In genomic region chr12:96350982-96351381, GRCh38 we compare ENCODE assay signal across 13 cellular contexts. TPM values are rescaled to one million over a fixed set of nuclear protein-coding genes. Genes with fewer than 3 reads are reported as not detected.
A peak's percentile ranks its signal among the peaks of the same experiment; 100 is the strongest.
DNase-seq lines count a peak whose midpoint lies in the region; ATAC-seq, FAIRE-seq and TF ChIP-seq lines count a peak whose summit lies in the region.
"Had no signal": no experiment of that assay in that cellular context is flagged by ENCODE, and none has a peak within 500 bp of the region (broad histone marks: within the 10 kb centered on the region; RNA-seq: fewer than 3 reads in every experiment).

No MANE protein-coding gene starts in this region.

- peaks cover 0 to 3% (median 2%) of the 10 kb centered on the region in 8 donors for H3K9me3 ChIP-seq in spleen
- no peaks in the 10 kb centered on the region for H3K9me3 ChIP-seq in small intestine (ENCODE audit: control insufficient read depth, low read depth)
- H3K9me3 ChIP-seq: A549 had no signal

- TF ChIP-seq POLR2A in spleen (IDR thresholded peaks at IDR 0.05): no peak

- CTCF ChIA-PET in activated CD4-positive, alpha-beta T cell treated with anti-CD3 and anti-CD28 coated beads, Interleukin-2, amount 10 ng/mL, durations not matched to agents 7 days and 5 days (lab: Charles Lee): interaction anchor here (1.1 to 1.8 kb wide), 2 partner anchors 10 to 49 kb away, joined by 3 to 6 read pairs; partner anchors contain the start of gene CDK17
- CTCF ChIA-PET in HEK293T (lab: Yijun Ruan, JAX): no interaction called here

- TF ChIP-seq CTCF in spleen (IDR thresholded peaks at IDR 0.05 in 8 of 11, conservative IDR thresholded peaks at IDR 0.05 in 3 of 11): no peak

- FAIRE-seq in small intestine (lab: Jason Lieb, UNC): no peak
- FAIRE-seq: A549 had no signal

- peak overlapping the region; percentile 14 for H3K27ac Mint-ChIP-seq in activated CD4-positive, alpha-beta T cell treated with anti-CD3 and anti-CD28 coated beads, Interleukin-2, amount 10 ng/mL, durations not matched to agents 7 days and 5 days
- peak overlapping the region; percentile 55 for H3K27ac Mint-ChIP-seq in activated T-helper 17 cell treated with anti-CD3 and anti-CD28 coated beads, Interleukin-2, amount 50 U/mL, for 72 hours
- H3K27ac Mint-ChIP-seq: activated T-helper 1 cell treated with anti-CD3 and anti-CD28 coated beads, Interleukin-12 subunit alpha, Interleukin-12 subunit beta, Interleukin-2, Interleukin-4 antibody, amounts not matched to agents 30 ng/mL and 10 ng/mL and 1 ng/mL, durations not matched to agents 14 hours and 24 hours and 36 hours had no signal

- intact Hi-C loops in spleen (cut with DNase I; ENCODE audit: low total_unique reads): no loop called here

- no peaks in the 10 kb centered on the region for H3K27me3 Mint-ChIP-seq in activated CD4-positive, alpha-beta T cell treated with anti-CD3 and anti-CD28 coated beads, Interleukin-2, amount 10 ng/mL, durations not matched to agents 7 days and 5 days
- H3K27me3 Mint-ChIP-seq in activated T-helper 17 cell treated with anti-CD3 and anti-CD28 coated beads, Interleukin-2, amount 50 U/mL, for 72 hours: no peaks in the 10 kb centered on the region

- H3K4me1 Mint-ChIP-seq in activated CD4-positive, alpha-beta T cell treated with anti-CD3 and anti-CD28 coated beads, Interleukin-2, amount 10 ng/mL, durations not matched to agents 7 days and 5 days: peaks cover 61% of the 10 kb centered on the region
- peaks cover 55% of the 10 kb centered on the region for H3K4me1 Mint-ChIP-seq in activated T-helper 17 cell treated with anti-CD3 and anti-CD28 coated beads, Interleukin-2, amount 50 U/mL, for 72 hours

- H3K36me3 ChIP-seq in spleen (no peaks in the 10 kb centered on the region), small intestine (ENCODE audit: control insufficient read depth in 2 of 2, insufficient read depth in 2 of 2, low read length in 2 of 2) (no peaks in the 10 kb centered on the region)
- H3K36me3 ChIP-seq: heart right ventricle had no signal

- H3K4me3 Mint-ChIP-seq in activated CD4-positive, alpha-beta T cell treated with anti-CD3 and anti-CD28 coated beads, Interleukin-2, amount 10 ng/mL, durations not matched to agents 7 days and 5 days: no peak overlapping the region
- peak overlapping the region; percentile 43 for H3K4me3 Mint-ChIP-seq in activated T-helper 17 cell treated with anti-CD3 and anti-CD28 coated beads, Interleukin-2, amount 50 U/mL, for 72 hours
- H3K4me3 Mint-ChIP-seq: activated T-helper 1 cell treated with anti-CD3 and anti-CD28 coated beads, Interleukin-12 subunit alpha, Interleukin-12 subunit beta, Interleukin-2, Interleukin-4 antibody, amounts not matched to agents 30 ng/mL and 10 ng/mL and 1 ng/mL, durations not matched to agents 14 hours and 24 hours and 36 hours had no signal

- 95 to 97% (median 97%) methylated on average over 1 of the region's 1 CpG for WGBS in spleen, 5 donors
- WGBS in small intestine, 3 donors: 90 to 96% (median 94%) methylated on average over 1 of the region's 1 CpG

- ATAC-seq in HG03342 (IDR thresholded peaks at IDR 0.05; ENCODE audit: unreplicated experiment): peak; percentile 41
- ATAC-seq in activated T-helper 17 cell treated with anti-CD3 and anti-CD28 coated beads, Interleukin-2, amount 50 U/mL, for 72 hours (replicated peaks): peak; percentile 94
- ATAC-seq: A549 had no signal

- peak overlapping the region in 5 of 8 donors; percentile 1 to 66 (median 54) for H3K27ac ChIP-seq in spleen
- H3K27ac ChIP-seq in small intestine (ENCODE audit: low read depth in 1 of 2, low read length in 1 of 2): no peak overlapping the region
- H3K27ac ChIP-seq: A549 had no signal

- H3K27me3 ChIP-seq in spleen (replicated peaks in 1 of 7): no peaks in the 10 kb centered on the region
- no peaks in the 10 kb centered on the region for H3K27me3 ChIP-seq in small intestine (ENCODE audit: control insufficient read depth in 2 of 2, insufficient read depth in 2 of 2, low read length in 2 of 2)
- H3K27me3 ChIP-seq: dorsolateral prefrontal cortex, heart right ventricle had no signal

- POLR2A ChIA-PET in activated CD4-positive, alpha-beta T cell treated with anti-CD3 and anti-CD28 coated beads, Interleukin-2, amount 10 ng/mL, durations not matched to agents 7 days and 5 days (lab: Charles Lee): no interaction called here
- POLR2A ChIA-PET in HEK293T (lab: Yijun Ruan, JAX): no interaction called here

- peaks cover 14% of the 10 kb centered on the region for H3K36me3 Mint-ChIP-seq in activated CD4-positive, alpha-beta T cell treated with anti-CD3 and anti-CD28 coated beads, Interleukin-2, amount 10 ng/mL, durations not matched to agents 7 days and 5 days (ENCODE audit: low read depth)
- H3K36me3 Mint-ChIP-seq in activated T-helper 17 cell treated with anti-CD3 and anti-CD28 coated beads, Interleukin-2, amount 50 U/mL, for 72 hours (ENCODE audit: low read depth): peaks cover under 1% of the 10 kb centered on the region

- H3K4me3 ChIP-seq in spleen (no peak overlapping the region), small intestine (ENCODE audit: low read depth in 1 of 2, low read length in 2 of 2) (no peak overlapping the region)
- H3K4me3 ChIP-seq: A549, heart right ventricle had no signal

- H3K4me1 ChIP-seq in spleen (peaks cover 45 to 100% (median 81%) of the 10 kb centered on the region in 6 donors), small intestine (ENCODE audit: control insufficient read depth in 2 of 2, insufficient read depth in 1 of 2, low read depth in 1 of 2, low read length in 1 of 2) (peaks cover 2 to 3% of the 10 kb centered on the region in 2 donors)

- no peak for DNase-seq in activated CD4-positive, alpha-beta T cell treated with anti-CD3 and anti-CD28 coated beads, Interleukin-2, amount 10 ng/mL, durations not matched to agents 7 days and 5 days
- no peak for DNase-seq in activated CD4-positive, alpha-beta T cell treated with anti-CD3 and anti-CD28 coated beads, Interleukin-2, amount 50 U/mL, for 48 hours
- DNase-seq in spleen: no peak
- no peak for DNase-seq in small intestine
- no peak for DNase-seq in DMS53 (lab: John Stamatoyannopoulos, UW)
- DNase-seq in HEK293T (ENCODE audit: extremely low spot score): no peak
- DNase-seq: dorsolateral prefrontal cortex, heart right ventricle, NCI-H526 treated with DMSO at 0.1 percent for 48 hours had no signal

- H3K9me3 Mint-ChIP-seq in activated CD4-positive, alpha-beta T cell treated with anti-CD3 and anti-CD28 coated beads, Interleukin-2, amount 10 ng/mL, durations not matched to agents 7 days and 5 days: peaks cover 3% of the 10 kb centered on the region
- no peaks in the 10 kb centered on the region for H3K9me3 Mint-ChIP-seq in activated T-helper 17 cell treated with anti-CD3 and anti-CD28 coated beads, Interleukin-2, amount 50 U/mL, for 72 hours
- H3K9me3 Mint-ChIP-seq: activated T-helper 1 cell treated with anti-CD3 and anti-CD28 coated beads, Interleukin-12 subunit alpha, Interleukin-12 subunit beta, Interleukin-2, Interleukin-4 antibody, amounts not matched to agents 30 ng/mL and 10 ng/mL and 1 ng/mL, durations not matched to agents 14 hours and 24 hours and 36 hours had no signal

TF ChIP-seq in HEK293T, 16 proteins besides CTCF, POLR2A, EP300 and RAD21:
- TF ChIP-seq BHLHE40 (IDR thresholded peaks at IDR 0.05; ENCODE audit: borderline replicate concordance) (no peak), L3MBTL2 (conservative IDR thresholded peaks at IDR 0.05) (no peak), TARDBP (IDR thresholded peaks at IDR 0.05) (no peak), SP1 (IDR thresholded peaks at IDR 0.05) (no peak), ELF4 (IDR thresholded peaks at IDR 0.05) (no peak), SUZ12 (IDR thresholded peaks at IDR 0.05) (no peak), ARNT (IDR thresholded peaks at IDR 0.05) (no peak), HDGF (IDR thresholded peaks at IDR 0.05; ENCODE audit: borderline replicate concordance) (no peak)

RNA-seq across cellular contexts. Expression of gene CDK17, which starts 49.3 kb away (rescaled TPM):
- total RNA-seq in activated CD4-positive, alpha-beta T cell treated with anti-CD3 and anti-CD28 coated beads, Interleukin-2, amount 10 ng/mL, durations not matched to agents 7 days and 5 days: 10 to 100 TPM; 38.7 to 43.5 TPM
- 10 to 100 TPM; 28.5 to 38.1 TPM for total RNA-seq in activated T-helper 17 cell treated with anti-CD3 and anti-CD28 coated beads, Interleukin-2, amount 50 U/mL, for 72 hours
- 100 to 1,000 TPM in 1 of 7 donors, 10 to 100 TPM in 6; 56.6 to 108 (median 71.6) TPM for total RNA-seq in spleen
- 10 to 100 TPM; 12.9 to 18.0 (median 15.8) TPM for polyA plus RNA-seq in spleen
- 1 to 10 TPM; 7.6 to 8.5 (median 8.3) TPM for polyA plus RNA-seq in small intestine

Comparison
In these comparisons a context has a peak if more than half of its experiments do, and no peak if none do; other contexts are left out.
1. H3K27ac ChIP-seq: peak in spleen (5 of 8); none in small intestine (0 of 2).